12 cellular contexts compared by ENCODE assay signal in the genomic region with DNA sequence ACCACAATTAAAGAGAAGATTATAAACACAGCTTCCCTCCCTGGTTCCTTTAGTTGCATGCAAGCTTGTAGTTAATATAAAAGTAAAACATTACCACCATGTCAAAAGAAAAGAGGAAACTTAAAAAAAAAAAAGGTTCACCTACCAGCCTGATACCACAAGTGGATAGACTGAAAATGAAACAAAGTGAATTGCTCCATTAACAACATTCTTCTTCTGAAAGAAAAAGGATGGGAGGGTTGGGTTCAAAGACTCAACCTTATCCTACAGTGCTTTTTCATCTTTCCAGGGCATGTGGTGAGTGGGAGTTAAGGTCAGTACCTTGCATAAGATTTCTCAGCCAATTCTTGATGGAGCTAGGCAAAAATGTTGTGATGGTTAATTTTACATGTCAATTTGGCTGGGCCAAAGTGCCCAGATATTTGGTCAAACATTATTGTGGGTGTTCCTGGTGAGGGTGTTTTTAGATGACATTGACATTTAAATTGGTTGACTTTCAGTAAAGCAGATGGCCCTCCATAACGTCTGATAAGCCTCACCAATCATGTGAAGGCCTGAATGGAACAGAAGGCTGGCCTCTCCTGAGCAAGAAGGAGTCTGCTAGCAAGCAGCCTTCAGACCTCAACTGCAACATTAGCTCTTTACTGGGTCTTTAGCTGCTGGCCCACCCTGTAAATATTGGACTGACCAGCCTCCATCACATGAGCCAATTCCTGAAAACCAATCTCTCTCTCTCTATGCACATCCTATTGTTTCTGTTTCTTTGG. TPM values are rescaled to one million over a fixed set of nuclear protein-coding genes. Genes with fewer than 3 reads are reported as not detected.
DNase-seq lines count a peak whose midpoint lies in the region; ATAC-seq and TF ChIP-seq lines count a peak whose summit lies in the region.
"Had no signal": no experiment of that assay in that cellular context is flagged by ENCODE, and none has a peak within 500 bp of the region (broad histone marks: within the 10 kb centered on the region; RNA-seq: fewer than 3 reads in every experiment).

No MANE protein-coding gene starts in this region.

- no peaks in the 10 kb centered on the region for H3K27me3 Mint-ChIP-seq in activated T-helper 17 cell treated with anti-CD3 and anti-CD28 coated beads, Interleukin-2, amount 50 U/mL, for 72 hours
- H3K27me3 Mint-ChIP-seq in osteocyte (ENCODE audit: unreplicated experiment): no peaks in the 10 kb centered on the region

- H3K27me3 ChIP-seq in gastrocnemius medialis: no peaks in the 10 kb centered on the region

- H3K9me3 Mint-ChIP-seq in activated T-helper 17 cell treated with anti-CD3 and anti-CD28 coated beads, Interleukin-2, amount 50 U/mL, for 72 hours: no peaks in the 10 kb centered on the region
- no peaks in the 10 kb centered on the region for H3K9me3 Mint-ChIP-seq in osteocyte (ENCODE audit: unreplicated experiment)

- peak; percentile 57 for DNase-seq in activated CD8-positive, alpha-beta memory T cell treated with anti-CD3 and anti-CD28 coated beads for 24 hours
- DNase-seq in activated CD8-positive, alpha-beta memory T cell treated with anti-CD3 and anti-CD28 coated beads, Interleukin-2, amount 50 U/mL, for 4 hours: no peak
- DNase-seq in osteocyte (ENCODE audit: extremely low spot score, unreplicated experiment): peak; percentile 15
- no peak for DNase-seq in kidney tubule cell (ENCODE audit: low spot score)
- no peak for DNase-seq in gastrocnemius medialis
- DNase-seq: islet precursor cell, NCI-H2227 treated with DMSO at 0.1 percent for 48 hours, psoas muscle had no signal

- TF ChIP-seq CTCF in osteocyte (IDR thresholded peaks at IDR 0.05) (no peak), gastrocnemius medialis (IDR thresholded peaks at IDR 0.05 in 4 of 5, conservative IDR thresholded peaks at IDR 0.05 in 1 of 5) (no peak)

- peak overlapping the region; percentile 84 for H3K27ac Mint-ChIP-seq in activated T-helper 17 cell treated with anti-CD3 and anti-CD28 coated beads, Interleukin-2, amount 50 U/mL, for 72 hours
- no peak overlapping the region for H3K27ac Mint-ChIP-seq in osteocyte (ENCODE audit: unreplicated experiment)

- peaks cover 38% of the 10 kb centered on the region for H3K36me3 Mint-ChIP-seq in activated T-helper 17 cell treated with anti-CD3 and anti-CD28 coated beads, Interleukin-2, amount 50 U/mL, for 72 hours (ENCODE audit: low read depth)
- H3K36me3 Mint-ChIP-seq in osteocyte (ENCODE audit: unreplicated experiment): no peaks in the 10 kb centered on the region

- H3K4me3 Mint-ChIP-seq in activated T-helper 17 cell treated with anti-CD3 and anti-CD28 coated beads, Interleukin-2, amount 50 U/mL, for 72 hours: peak overlapping the region; percentile 72
- no peak overlapping the region for H3K4me3 Mint-ChIP-seq in osteocyte (ENCODE audit: unreplicated experiment)

- H3K4me3 ChIP-seq in gastrocnemius medialis: no peak overlapping the region
- H3K4me3 ChIP-seq: psoas muscle had no signal

- H3K27ac ChIP-seq in KOPT-K1 (ENCODE audit: low read depth, low read length, poor library complexity, severe bottlenecking): peak overlapping the region; percentile 43
- H3K27ac ChIP-seq in gastrocnemius medialis: no peak overlapping the region
- H3K27ac ChIP-seq: psoas muscle had no signal

- no peaks in the 10 kb centered on the region for H3K9me3 ChIP-seq in KOPT-K1 (ENCODE audit: insufficient read depth, low read length, poor library complexity, severe bottlenecking)
- no peaks in the 10 kb centered on the region for H3K9me3 ChIP-seq in gastrocnemius medialis
- H3K9me3 ChIP-seq: psoas muscle had no signal

- H3K4me1 Mint-ChIP-seq in activated T-helper 17 cell treated with anti-CD3 and anti-CD28 coated beads, Interleukin-2, amount 50 U/mL, for 72 hours: peaks cover 49% of the 10 kb centered on the region
- peaks cover 12% of the 10 kb centered on the region for H3K4me1 Mint-ChIP-seq in osteocyte (ENCODE audit: unreplicated experiment)

- in situ Hi-C loops in gastrocnemius medialis (cut with MboI; ENCODE audit: low sequenced_read_pairs in 4 of 4): no loop called here

- intact Hi-C loops in gastrocnemius medialis (cut with DNase I; ENCODE audit: low total_unique reads): no loop called here

- no peak for TF ChIP-seq POLR2A in gastrocnemius medialis (IDR thresholded peaks at IDR 0.05)

- H3K36me3 ChIP-seq in KOPT-K1 (ENCODE audit: insufficient read depth, low read length): no peaks in the 10 kb centered on the region
- no peaks in the 10 kb centered on the region for H3K36me3 ChIP-seq in gastrocnemius medialis

- no peaks in the 10 kb centered on the region for H3K4me1 ChIP-seq in gastrocnemius medialis
- H3K4me1 ChIP-seq: psoas muscle had no signal

- ATAC-seq in activated T-helper 17 cell treated with anti-CD3 and anti-CD28 coated beads, Interleukin-2, amount 50 U/mL, for 72 hours (replicated peaks): no peak
- ATAC-seq in GM21526 (IDR thresholded peaks at IDR 0.05; ENCODE audit: low FRiP score, unreplicated experiment): no peak
- no peak for ATAC-seq in gastrocnemius medialis
- ATAC-seq: Panc1, psoas muscle had no signal

RNA-seq across cellular contexts. Expression of a gene that starts 28.8 kb away (rescaled TPM):
- 10 to 100 TPM in 1 of 2 donors, 1 to 10 TPM in 1; 8.2 to 11.4 TPM for total RNA-seq in activated T-helper 17 cell treated with anti-CD3 and anti-CD28 coated beads, Interleukin-2, amount 50 U/mL, for 72 hours
- total RNA-seq in osteocyte (10.1 and 12.2 TPM in 2 replicates), gastrocnemius medialis (1 to 10 TPM; 2.2 to 7.3 (median 4.9) TPM)

Comparison
In these comparisons a context has a peak if more than half of its experiments do, and no peak if none do; other contexts are left out.
1. DNase-seq: peak in activated CD8-positive, alpha-beta memory T cell treated with anti-CD3 and anti-CD28 coated beads for 24 hours (single experiment) and osteocyte (single experiment); none in activated CD8-positive, alpha-beta memory T cell treated with anti-CD3 and anti-CD28 coated beads, Interleukin-2, amount 50 U/mL, for 4 hours (single experiment), kidney tubule cell (single experiment) and gastrocnemius medialis (0 of 2).